ENCODE assay signal across 8 cellular contexts in genomic region chr2:152406119-152406835, GRCh38.
A peak's percentile ranks its signal among the peaks of the same experiment; 100 is the strongest.
DNase-seq lines count a peak whose midpoint lies in the region; ATAC-seq lines count a peak whose summit lies in the region.

No MANE protein-coding gene starts in this region.

- H3K4me1 ChIP-seq in skeletal muscle satellite cell (ENCODE audit: control insufficient read depth, insufficient read depth, low read length), result peaks cover 49% of the 10 kb centered on the region

- H3K36me3 ChIP-seq in SK-N-MC (ENCODE audit: insufficient read depth, low read length), result no peaks in the 10 kb centered on the region
- no peaks in the 10 kb centered on the region for H3K36me3 ChIP-seq in skeletal muscle satellite cell (ENCODE audit: insufficient read depth, low read length)

- no peaks in the 10 kb centered on the region for H3K27me3 ChIP-seq in skeletal muscle satellite cell (ENCODE audit: control insufficient read depth, insufficient read depth, low read length)

- DNase-seq in SK-N-MC (ENCODE audit: low read depth, low spot score) (no peak), SIG-M5 (lab: John Stamatoyannopoulos, UW) (no peak), cerebellar nuclear complex (lab: John Stamatoyannopoulos, UW) (no peak), cerebellum (ENCODE audit: low spot score) (no peak), NCI-H1105 treated with DMSO at 0.1 percent for 48 hours (lab: John Stamatoyannopoulos, UW) (no peak)

- H3K27ac ChIP-seq in SK-N-MC, result no peak overlapping the region

- H3K9me3 ChIP-seq in SK-N-MC (ENCODE audit: low read depth, low read length) (no peaks in the 10 kb centered on the region), skeletal muscle satellite cell (replicated peaks; ENCODE audit: low read length) (no peaks in the 10 kb centered on the region)

- ATAC-seq in GM18867 (IDR thresholded peaks at IDR 0.05; ENCODE audit: unreplicated experiment) (peak; percentile 43), HG02571 (IDR thresholded peaks at IDR 0.05; ENCODE audit: unreplicated experiment) (peak; percentile 48)

- H3K4me2 ChIP-seq in skeletal muscle satellite cell (ENCODE audit: low read length), result peak overlapping the region; percentile 78

- H3K4me3 ChIP-seq in SK-N-MC (peak overlapping the region; percentile 72; the same call in 1 of the 2 replicates), skeletal muscle satellite cell (ENCODE audit: low read length) (no peak overlapping the region)

- H3K9ac ChIP-seq in SK-N-MC (ENCODE audit: insufficient read length) (no peak overlapping the region), skeletal muscle satellite cell (ENCODE audit: low read depth, low read length) (peak overlapping the region; percentile 67)
